Comparison of ENCODE assay signal across 21 cellular contexts in genomic region chr16:64627781-64628180, GRCh38.
DNase-seq lines count a peak whose midpoint lies in the region; ATAC-seq and TF ChIP-seq lines count a peak whose summit lies in the region.
"Had no signal": no experiment of that assay in that cellular context is flagged by ENCODE, and none has a peak within 500 bp of the region (broad histone marks: within the 10 kb centered on the region; RNA-seq: fewer than 3 reads in every experiment).

No MANE protein-coding gene starts in this region.

- H3K4me1 ChIP-seq in right atrium auricular region (no peaks in the 10 kb centered on the region), right cardiac atrium (ENCODE audit: control insufficient read depth, insufficient read depth, low read length) (no peaks in the 10 kb centered on the region), aorta (ENCODE audit: control insufficient read depth in 1 of 2, insufficient read depth in 2 of 2, low read length in 2 of 2) (no peaks in the 10 kb centered on the region), prostate gland (replicated peaks) (no peaks in the 10 kb centered on the region)
- H3K4me1 ChIP-seq: esophagus squamous epithelium, gastrocnemius medialis, right lobe of liver had no signal

- no peak overlapping the region for H3K4me3 ChIP-seq in right atrium auricular region
- no peak overlapping the region for H3K4me3 ChIP-seq in right cardiac atrium (ENCODE audit: low read length)
- H3K4me3 ChIP-seq in aorta (ENCODE audit: low read length in 2 of 2) = no peak overlapping the region
- no peak overlapping the region for H3K4me3 ChIP-seq in prostate gland
- H3K4me3 ChIP-seq: esophagus squamous epithelium, gastrocnemius medialis, right lobe of liver had no signal

- H3K9me3 ChIP-seq in right atrium auricular region (no peaks in the 10 kb centered on the region), right cardiac atrium (ENCODE audit: control insufficient read depth, low read length) (no peaks in the 10 kb centered on the region), aorta (ENCODE audit: control insufficient read depth, low read length) (no peaks in the 10 kb centered on the region), prostate gland (no peaks in the 10 kb centered on the region)
- H3K9me3 ChIP-seq: esophagus squamous epithelium, gastrocnemius medialis, right lobe of liver had no signal

- TF ChIP-seq CTCF in right atrium auricular region (IDR thresholded peaks at IDR 0.05) (no peak), prostate gland (IDR thresholded peaks at IDR 0.05) (no peak)

- TF ChIP-seq POLR2A in prostate gland (IDR thresholded peaks at IDR 0.05) = no peak

- intact Hi-C loops in Right ventricle myocardium inferior (cut with DNase I) = no loop called here
- intact Hi-C loops in right cardiac atrium (cut with DNase I) = no loop called here
- intact Hi-C loops in aorta (cut with DNase I) = no loop called here
- intact Hi-C loops in prostate gland (cut with DNase I) = no loop called here

- WGBS in right cardiac atrium = 65% methylated on average over 7 of the region's 7 CpGs
- 6 to 12% methylated on average over 7 of the region's 7 CpGs for WGBS in aorta, 2 donors
- WGBS in prostate gland = 72% methylated on average over 7 of the region's 7 CpGs

- H3K36me3 ChIP-seq in right atrium auricular region (no peaks in the 10 kb centered on the region), aorta (ENCODE audit: control insufficient read depth in 1 of 2, insufficient read depth in 2 of 2, low read length in 1 of 2) (no peaks in the 10 kb centered on the region), prostate gland (no peaks in the 10 kb centered on the region)
- H3K36me3 ChIP-seq: esophagus squamous epithelium, gastrocnemius medialis, right lobe of liver had no signal

- peak; percentile 75 for DNase-seq in Right ventricle myocardium inferior (ENCODE audit: missing footprints)
- DNase-seq in right atrium auricular region (ENCODE audit: low spot score) = no peak
- peak; percentile 23 to 75 (median 47) for DNase-seq in right cardiac atrium
- DNase-seq in aorta = peak; percentile 69 to 83
- no peak for DNase-seq in prostate gland (ENCODE audit: low spot score)
- no peak for DNase-seq in GM19238 (ENCODE audit: insufficient read length, low spot score)
- DNase-seq in COLO668 (lab: John Stamatoyannopoulos, UW; ENCODE audit: unreplicated experiment) = no peak
- DNase-seq: 8988T; activated CD8-positive, alpha-beta memory T cell treated with anti-CD3 and anti-CD28 coated beads, Interleukin-2, amount 50 U/mL, for 4 hours; activated naive CD8-positive, alpha-beta T cell treated with anti-CD3 and anti-CD28 coated beads, Interleukin-2, amount 10 ng/mL, durations not matched to agents 7 days and 5 days; COR-L47; EL; esophagus squamous epithelium; gastrocnemius medialis; HCEC 1CT; kidney glomerular epithelial cell; naive thymus-derived CD4-positive, alpha-beta T cell; right lobe of liver; stimulated activated CD4-positive, alpha-beta T cell treated with anti-CD3 and anti-CD28 coated beads, Interleukin-15, amount 100 ng/mL, for 24 hours; T-helper 2 cell had no signal

- ATAC-seq in Right ventricle myocardium inferior = peak; percentile 85
- ATAC-seq in SK-N-SH treated with all-trans-retinoic acid at 6 μM for 48 hours = peak; percentile 75
- peak; percentile 68 to 76 for ATAC-seq in right cardiac atrium
- ATAC-seq in aorta (ENCODE audit: low FRiP score) = peak; percentile 59
- ATAC-seq: gastrocnemius medialis; naive thymus-derived CD4-positive, alpha-beta T cell; right lobe of liver had no signal

- H3K27ac ChIP-seq in right atrium auricular region (no peak overlapping the region), right cardiac atrium (ENCODE audit: low read length) (no peak overlapping the region), aorta (ENCODE audit: low read depth in 1 of 2, low read length in 2 of 2) (no peak overlapping the region), prostate gland (no peak overlapping the region)
- H3K27ac ChIP-seq: esophagus squamous epithelium, gastrocnemius medialis, right lobe of liver had no signal

- no peaks in the 10 kb centered on the region for H3K27me3 ChIP-seq in right atrium auricular region
- no peaks in the 10 kb centered on the region for H3K27me3 ChIP-seq in right cardiac atrium (ENCODE audit: control insufficient read depth, insufficient read depth)
- no peaks in the 10 kb centered on the region for H3K27me3 ChIP-seq in aorta (ENCODE audit: control insufficient read depth in 1 of 2, insufficient read depth in 2 of 2, low read length in 1 of 2)
- H3K27me3 ChIP-seq in prostate gland (replicated peaks; ENCODE audit: insufficient read depth) = no peaks in the 10 kb centered on the region
- H3K27me3 ChIP-seq: esophagus squamous epithelium, gastrocnemius medialis, right lobe of liver had no signal

TF ChIP-seq in SK-N-SH treated with all-trans-retinoic acid at 6 μM for 48 hours, 23 proteins besides CTCF, POLR2A, EP300 and RAD21:
- TF ChIP-seq ZFP3 (CRISPR knock-in tag; IDR thresholded peaks at IDR 0.05) (no peak), ISL1 (CRISPR knock-in tag; IDR thresholded peaks at IDR 0.05) (no peak; the same call in 1 of the 2 replicates), POU6F1 (CRISPR knock-in tag; IDR thresholded peaks at IDR 0.05; ENCODE audit: borderline replicate concordance, low read depth) (no peak), PATZ1 (CRISPR knock-in tag; IDR thresholded peaks at IDR 0.05; ENCODE audit: borderline replicate concordance) (no peak), RARB (CRISPR knock-in tag; IDR thresholded peaks at IDR 0.05) (no peak), ZNF8 (CRISPR knock-in tag; IDR thresholded peaks at IDR 0.05) (no peak), SNAI2 (CRISPR knock-in tag; IDR thresholded peaks at IDR 0.05) (no peak), TSHZ2 (CRISPR knock-in tag; IDR thresholded peaks at IDR 0.05) (no peak), CSDC2 (CRISPR knock-in tag; IDR thresholded peaks at IDR 0.05) (no peak), ZNF70 (CRISPR knock-in tag; IDR thresholded peaks at IDR 0.05) (no peak), PPARA (CRISPR knock-in tag; IDR thresholded peaks at IDR 0.05; ENCODE audit: borderline replicate concordance) (no peak), BACH2 (CRISPR knock-in tag; IDR thresholded peaks at IDR 0.05; ENCODE audit: borderline replicate concordance) (no peak)

Comparison
In these comparisons a context has a peak if more than half of its experiments do, and no peak if none do; other contexts are left out.
1. DNase-seq: peak in Right ventricle myocardium inferior (single experiment), right cardiac atrium (3 of 3) and aorta (2 of 2); none in right atrium auricular region (single experiment), prostate gland (single experiment), GM19238 (single experiment) and COLO668 (single experiment).
2. Peak in every context shown above with its lines, with median percentiles within 50 percentile points of each other: ATAC-seq.